In genomic region chr6:45724511-45724910, GRCh38 we compare ENCODE assay signal across 13 cellular contexts.
A peak's percentile ranks its signal among the peaks of the same experiment; 100 is the strongest.
DNase-seq lines count a peak whose midpoint lies in the region; ATAC-seq and TF ChIP-seq lines count a peak whose summit lies in the region.
"Had no signal": no experiment of that assay in that cellular context is flagged by ENCODE, and none has a peak within 500 bp of the region (broad histone marks: within the 10 kb centered on the region; RNA-seq: fewer than 3 reads in every experiment).

No MANE protein-coding gene starts in this region.

- H3K9me2 ChIP-seq in GM23248 (ENCODE audit: insufficient read depth), result no peaks in the 10 kb centered on the region

- no peak overlapping the region for H2AFZ ChIP-seq in GM23248

- DNase-seq in GM23248, result peak; percentile 68
- peak; percentile 6 to 40 for DNase-seq in NCI-H446 (lab: John Stamatoyannopoulos, UW)
- DNase-seq in fibroblast of gingiva (ENCODE audit: low read depth), result peak; percentile 75
- peak; percentile 75 for DNase-seq in skeletal muscle cell (ENCODE audit: low read depth)
- DNase-seq in NCI-H1092 (lab: John Stamatoyannopoulos, UW), result no peak
- DNase-seq in colonic mucosa, result no peak
- DNase-seq: DND-41, esophagus squamous epithelium, NCI-H526 treated with DMSO at 0.1 percent for 48 hours, T-helper 1 cell had no signal

- ATAC-seq in HG02623 (IDR thresholded peaks at IDR 0.05; ENCODE audit: unreplicated experiment), result no peak

- in situ Hi-C loops in GM23248 (cut with MboI), result loop anchor here (25.0 kb wide), 2 partner anchors 287 to 1237 kb away; no protein-coding TSS in a partner anchor

- H3F3A ChIP-seq in GM23248 (ENCODE audit: insufficient read depth), result peaks cover under 1% of the 10 kb centered on the region; the same call in 1 of the 2 replicates

- no peaks in the 10 kb centered on the region for H3K36me3 ChIP-seq in GM23248 (ENCODE audit: low read depth)
- H3K36me3 ChIP-seq in colonic mucosa, result no peaks in the 10 kb centered on the region
- H3K36me3 ChIP-seq: esophagus squamous epithelium had no signal

- no peak for TF ChIP-seq CTCF in colonic mucosa (IDR thresholded peaks at IDR 0.05)

- no peak overlapping the region for H3K4me3 ChIP-seq in GM23248
- H3K4me3 ChIP-seq in skeletal muscle cell (ENCODE audit: low read depth, low read length), result no peak overlapping the region
- no peak overlapping the region for H3K4me3 ChIP-seq in colonic mucosa
- H3K4me3 ChIP-seq: esophagus squamous epithelium, smooth muscle cell had no signal

- H3K27me3 ChIP-seq in GM23248 (replicated peaks; ENCODE audit: insufficient read depth) (no peaks in the 10 kb centered on the region), colonic mucosa (no peaks in the 10 kb centered on the region)

- WGBS in GM23248 (ENCODE audit: low coverage in 1 of 2, low lambda C conversion rate in 2 of 2, missing lambda C conversion rate in 2 of 2), 2 experiments, result 50% methylated on average over 2 of the region's 2 CpGs

- no peaks in the 10 kb centered on the region for H3K9me3 ChIP-seq in GM23248 (ENCODE audit: low read depth)
- H3K9me3 ChIP-seq in colonic mucosa, result no peaks in the 10 kb centered on the region

- H3K9ac ChIP-seq in GM23248 (no peak overlapping the region), colonic mucosa (ENCODE audit: low read depth in 2 of 2, low read length in 2 of 2) (no peak overlapping the region)
- H3K9ac ChIP-seq: KMS-11 had no signal

- H3K27ac ChIP-seq in GM23248 (no peak overlapping the region), colonic mucosa (no peak overlapping the region)
- H3K27ac ChIP-seq: esophagus squamous epithelium, KMS-11 had no signal

- intact Hi-C loops in colonic mucosa (cut with DNase I), result no loop called here

- H3K79me2 ChIP-seq in GM23248 (ENCODE audit: insufficient read depth), result no peaks in the 10 kb centered on the region

- H3K4me2 ChIP-seq in GM23248 (ENCODE audit: unreplicated experiment), result no peak overlapping the region
- H3K4me2 ChIP-seq: KMS-11, smooth muscle cell had no signal

- H3K4me1 ChIP-seq in GM23248 (ENCODE audit: insufficient read depth) (peaks cover 5% of the 10 kb centered on the region), colonic mucosa (no peaks in the 10 kb centered on the region)

- no peaks in the 10 kb centered on the region for H4K20me1 ChIP-seq in GM23248 (ENCODE audit: insufficient read depth)

Comparison
In these comparisons a context has a peak if more than half of its experiments do, and no peak if none do; other contexts are left out.
1. DNase-seq: peak in GM23248 (single experiment), NCI-H446 (2 of 2), fibroblast of gingiva (single experiment) and skeletal muscle cell (single experiment); none in NCI-H1092 (single experiment) and colonic mucosa (single experiment).